In the genomic region with DNA sequence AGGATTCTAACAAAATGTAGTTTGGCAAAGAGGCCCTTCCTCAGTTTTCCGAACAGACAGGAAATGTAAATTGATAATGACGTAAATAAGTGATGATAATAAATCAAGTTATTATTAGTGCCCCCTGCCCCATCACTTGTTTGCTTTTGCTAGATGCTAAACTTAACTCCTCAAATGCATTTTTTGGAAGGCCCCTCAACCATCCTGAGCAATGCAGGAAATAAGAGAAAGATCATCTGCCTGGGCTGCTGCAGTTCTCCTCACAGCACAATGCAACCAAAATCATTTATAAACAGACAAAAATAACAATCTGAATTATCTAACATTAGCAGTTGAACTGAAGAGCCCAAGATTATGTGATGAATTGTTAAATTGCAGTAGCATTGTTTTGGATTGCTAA, we compare ENCODE assay signal across 10 cellular contexts.
DNase-seq lines count a peak whose midpoint lies in the region; ATAC-seq and TF ChIP-seq lines count a peak whose summit lies in the region.
"Had no signal": no experiment of that assay in that cellular context is flagged by ENCODE, and none has a peak within 500 bp of the region (broad histone marks: within the 10 kb centered on the region; RNA-seq: fewer than 3 reads in every experiment).

No MANE protein-coding gene starts in this region.

- H3K27me3 Mint-ChIP-seq in MCF 10A (ENCODE audit: insufficient read depth, unreplicated experiment): peaks cover 11% of the 10 kb centered on the region
- no peaks in the 10 kb centered on the region for H3K27me3 Mint-ChIP-seq in natural killer cell treated with Interleukin-12 subunit alpha and Interleukin-12 subunit beta and Interleukin-15 and Interleukin-18, amount 100 ng/mL, for 72 hours

- no peaks in the 10 kb centered on the region for H3K79me2 ChIP-seq in MM.1S (ENCODE audit: low read length)

- H3K36me3 Mint-ChIP-seq in MCF 10A (ENCODE audit: insufficient read depth, unreplicated experiment): peaks cover 6% of the 10 kb centered on the region
- no peaks in the 10 kb centered on the region for H3K36me3 Mint-ChIP-seq in natural killer cell treated with Interleukin-12 subunit alpha and Interleukin-12 subunit beta and Interleukin-15 and Interleukin-18, amount 100 ng/mL, for 72 hours

- H3K4me1 ChIP-seq in MM.1S (ENCODE audit: low read length): peaks cover 4% of the 10 kb centered on the region; the same call in 1 of the 2 replicates

- peaks cover 5% of the 10 kb centered on the region for H3K4me1 Mint-ChIP-seq in MCF 10A (ENCODE audit: insufficient read depth, unreplicated experiment)
- H3K4me1 Mint-ChIP-seq in natural killer cell treated with Interleukin-12 subunit alpha and Interleukin-12 subunit beta and Interleukin-15 and Interleukin-18, amount 100 ng/mL, for 72 hours (ENCODE audit: low read depth in 2 of 2): peaks cover 34 to 60% of the 10 kb centered on the region in 2 donors

- DNase-seq in GM06990 (ENCODE audit: extremely low read depth, insufficient read length) (no peak), MM.1S (no peak), MCF 10A (ENCODE audit: unreplicated experiment) (no peak), dorsolateral prefrontal cortex (no peak), coronary artery (ENCODE audit: low spot score) (no peak), mesenteric fat pad (ENCODE audit: low spot score) (no peak), hepatic stellate cell (ENCODE audit: low spot score) (no peak)
- no peak for DNase-seq in natural killer cell treated with Interleukin-12 subunit alpha and Interleukin-12 subunit beta and Interleukin-15 and Interleukin-18, amount 100 ng/mL, for 72 hours (ENCODE audit: low spot score)
- DNase-seq: Calu3, cortex of kidney had no signal

- intact Hi-C loops in MCF 10A (cut with micrococcal nuclease) (no loop called here), dorsolateral prefrontal cortex (cut with DNase I) (no loop called here)

- POLR2A ChIA-PET in MCF 10A (lab: Yijun Ruan, JAX): no interaction called here

- peak overlapping the region; percentile 48 for H3K4me2 ChIP-seq in MM.1S (ENCODE audit: low read depth, low read length)

- H3K36me3 ChIP-seq in GM06990 (ENCODE audit: control insufficient read depth, insufficient read depth, low read length) (no peaks in the 10 kb centered on the region), MM.1S (replicated peaks; ENCODE audit: insufficient read depth, low read length) (no peaks in the 10 kb centered on the region)

- H4K20me1 ChIP-seq in MM.1S (ENCODE audit: insufficient read depth, low read length): no peaks in the 10 kb centered on the region

- no peaks in the 10 kb centered on the region for H3K9me3 Mint-ChIP-seq in MCF 10A (ENCODE audit: unreplicated experiment)
- no peaks in the 10 kb centered on the region for H3K9me3 Mint-ChIP-seq in natural killer cell treated with Interleukin-12 subunit alpha and Interleukin-12 subunit beta and Interleukin-15 and Interleukin-18, amount 100 ng/mL, for 72 hours

- peak overlapping the region; percentile 65 for H3K4me3 ChIP-seq in GM06990 (replicated peaks; ENCODE audit: low read depth, low read length)
- peak overlapping the region; percentile 36; the same call in 1 of the 2 replicates for H3K4me3 ChIP-seq in MM.1S (ENCODE audit: low read length)
- no peak overlapping the region for H3K4me3 ChIP-seq in dorsolateral prefrontal cortex
- no peak overlapping the region for H3K4me3 ChIP-seq in coronary artery

- peak overlapping the region; percentile 98 for H3K27ac Mint-ChIP-seq in MCF 10A (ENCODE audit: low read depth, unreplicated experiment)
- H3K27ac Mint-ChIP-seq in natural killer cell treated with Interleukin-12 subunit alpha and Interleukin-12 subunit beta and Interleukin-15 and Interleukin-18, amount 100 ng/mL, for 72 hours: peak overlapping the region; percentile 85 to 91

- no TSS peak for BruUV-seq in MCF 10A (replicated peaks; lab: Mats Ljungman, UMichigan)

- no peak for ATAC-seq in natural killer cell treated with Interleukin-12 subunit alpha and Interleukin-12 subunit beta and Interleukin-15 and Interleukin-18, amount 100 ng/mL, for 72 hours

- H3K9ac ChIP-seq in MM.1S (ENCODE audit: low read length): peak overlapping the region; percentile 75; the same call in 1 of the 2 replicates

- no peaks in the 10 kb centered on the region for H3F3A ChIP-seq in MM.1S (ENCODE audit: insufficient read depth, low read length)

- TF ChIP-seq CTCF in GM06990 (IDR thresholded peaks at IDR 0.05; ENCODE audit: insufficient read depth, low read length, poor library complexity, severe bottlenecking): no peak
- no peak for TF ChIP-seq CTCF in MM.1S (IDR thresholded peaks at IDR 0.05; ENCODE audit: low read length)
- no peak for TF ChIP-seq CTCF in MCF 10A (IDR thresholded peaks at IDR 0.05; ENCODE audit: unreplicated experiment)
- no peak for TF ChIP-seq CTCF in dorsolateral prefrontal cortex (IDR thresholded peaks at IDR 0.05 in 54 of 56, conservative IDR thresholded peaks at IDR 0.05 in 2 of 56; ENCODE audit: low read depth in 1 of 56, partially characterized antibody in 56 of 56)
- no peak for TF ChIP-seq CTCF in coronary artery (IDR thresholded peaks at IDR 0.05)

- H3K27me3 ChIP-seq in GM06990 (replicated peaks; ENCODE audit: control insufficient read depth, insufficient read depth, low read length): no peaks in the 10 kb centered on the region
- no peaks in the 10 kb centered on the region for H3K27me3 ChIP-seq in MM.1S (replicated peaks; ENCODE audit: insufficient read depth, low read length)
- no peaks in the 10 kb centered on the region for H3K27me3 ChIP-seq in dorsolateral prefrontal cortex

- H2AFZ ChIP-seq in MM.1S (ENCODE audit: low read length): no peak overlapping the region

- H3K27ac ChIP-seq in MM.1S (ENCODE audit: low read length): no peak overlapping the region
- no peak overlapping the region for H3K27ac ChIP-seq in dorsolateral prefrontal cortex
- no peak overlapping the region for H3K27ac ChIP-seq in coronary artery

- CTCF ChIA-PET in MCF 10A (lab: Yijun Ruan, JAX): interaction anchor here (0.6 kb wide), 2 partner anchors 9 to 99 kb away, joined by 3 to 4 read pairs; no protein-coding TSS in a partner anchor

- peak overlapping the region; percentile 88 for H3K4me3 Mint-ChIP-seq in MCF 10A (ENCODE audit: unreplicated experiment)
- H3K4me3 Mint-ChIP-seq in natural killer cell treated with Interleukin-12 subunit alpha and Interleukin-12 subunit beta and Interleukin-15 and Interleukin-18, amount 100 ng/mL, for 72 hours: peak overlapping the region; percentile 96

- no peaks in the 10 kb centered on the region for H3K9me3 ChIP-seq in MM.1S (replicated peaks; ENCODE audit: insufficient read depth, low read length)

- no peaks in the 10 kb centered on the region for H3K9me2 ChIP-seq in MM.1S (replicated peaks; ENCODE audit: insufficient read depth, low read length)

Comparison
In these comparisons a context has a peak if more than half of its experiments do, and no peak if none do; other contexts are left out.
1. H3K4me3 ChIP-seq: peak in GM06990 (single experiment) and MM.1S (single experiment); none in dorsolateral prefrontal cortex (0 of 59) and coronary artery (single experiment).